8 cellular contexts compared by ENCODE assay signal in genomic region chr5:55234171-55234700, GRCh38. TPM values are rescaled to one million over a fixed set of nuclear protein-coding genes. Genes with fewer than 3 reads are reported as not detected.
DNase-seq lines count a peak whose midpoint lies in the region; ATAC-seq, FAIRE-seq and TF ChIP-seq lines count a peak whose summit lies in the region.

No MANE protein-coding gene starts in this region.

- CTCF ChIA-PET in AG04449 (lab: Yijun Ruan, JAX), result interaction anchor here (1.0 to 3.2 kb wide), 5 partner anchors 12 to 458 kb away, joined by 3 to 11 read pairs (median 3); no protein-coding TSS in a partner anchor

- no peak for FAIRE-seq in H54 (lab: Jason Lieb, UNC)

- H3K9me3 Mint-ChIP-seq in naive thymus-derived CD8-positive, alpha-beta T cell, result no peaks in the 10 kb centered on the region

- H3K4me1 ChIP-seq in SJCRH30, result peaks cover 16% of the 10 kb centered on the region

- no peaks in the 10 kb centered on the region for H3K36me3 Mint-ChIP-seq in naive thymus-derived CD8-positive, alpha-beta T cell

- H3K4me3 Mint-ChIP-seq in naive thymus-derived CD8-positive, alpha-beta T cell, result peak overlapping the region; percentile 72 to 96 (median 88)

- DNase-seq in AG04449 (ENCODE audit: low read depth, low spot score) (no peak), H54 (ENCODE audit: insufficient read length, low spot score) (peak; percentile 49), SJCRH30 (no peak), GM19240 (ENCODE audit: insufficient read length, low spot score) (no peak), AG08395 (ENCODE audit: low spot score) (no peak)
- DNase-seq in naive thymus-derived CD8-positive, alpha-beta T cell, result no peak

- H3K9me3 ChIP-seq in SJCRH30 (replicated peaks), result no peaks in the 10 kb centered on the region

- H3K27ac ChIP-seq in SJCRH30, result no peak overlapping the region

- ATAC-seq in esophagus mucosa (peak; percentile 16), HG03108 (IDR thresholded peaks at IDR 0.05; ENCODE audit: unreplicated experiment) (no peak)
- no peak for ATAC-seq in naive thymus-derived CD8-positive, alpha-beta T cell

- peak overlapping the region; percentile 54 for H3K4me3 ChIP-seq in AG04449 (ENCODE audit: low read depth, low read length)
- H3K4me3 ChIP-seq in SJCRH30, result peak overlapping the region; percentile 63

- peak overlapping the region in 1 of 10 donors; percentile 11 for H3K27ac Mint-ChIP-seq in naive thymus-derived CD8-positive, alpha-beta T cell

- POLR2A ChIA-PET in AG04449 (lab: Yijun Ruan, JAX), result no interaction called here
- POLR2A ChIA-PET in naive thymus-derived CD8-positive, alpha-beta T cell (lab: Charles Lee), result interaction anchor here (1.6 kb wide), 1 partner anchor 11 kb away, joined by 5 read pairs; no protein-coding TSS in a partner anchor

- peaks cover 46 to 79% (median 68%) of the 10 kb centered on the region in 5 donors for H3K27me3 Mint-ChIP-seq in naive thymus-derived CD8-positive, alpha-beta T cell

- peaks cover 19 to 33% (median 31%) of the 10 kb centered on the region in 4 donors for H3K4me1 Mint-ChIP-seq in naive thymus-derived CD8-positive, alpha-beta T cell

- no peaks in the 10 kb centered on the region for H3K36me3 ChIP-seq in SJCRH30

- H3K27me3 ChIP-seq in SJCRH30, result no peaks in the 10 kb centered on the region; the same call in 1 of the 2 replicates

- no peak for TF ChIP-seq CTCF in AG04449 (IDR thresholded peaks at IDR 0.05; ENCODE audit: insufficient read depth, low read length, missing control alignments)

- TF ChIP-seq POLR2A in H54 (IDR thresholded peaks at IDR 0.05; ENCODE audit: low read depth, low read length), result no peak

RNA-seq across cellular contexts. Expression of gene CCNO, which starts 0.8 kb away (rescaled TPM):
- total RNA-seq in SJCRH30 (2014; rRNA removed; shearing (Covaris generic)), result 0.35 and 0.43 TPM in 2 replicates
- 2.2 TPM for total RNA-seq in esophagus mucosa
- not detected for total RNA-seq in naive thymus-derived CD8-positive, alpha-beta T cell
- not detected for polyA plus RNA-seq in naive thymus-derived CD8-positive, alpha-beta T cell

RNA-seq across cellular contexts. Expression of gene MCIDAS, which starts 7.1 kb away (rescaled TPM):
- total RNA-seq in SJCRH30 (2014; rRNA removed; shearing (Covaris generic)), result 0.71 and 0.83 TPM in 2 replicates
- 0.20 TPM for total RNA-seq in esophagus mucosa
- not detected for total RNA-seq in naive thymus-derived CD8-positive, alpha-beta T cell
- polyA plus RNA-seq in naive thymus-derived CD8-positive, alpha-beta T cell, result not detected
